ENCODE assay signal across 19 cellular contexts in the genomic region with DNA sequence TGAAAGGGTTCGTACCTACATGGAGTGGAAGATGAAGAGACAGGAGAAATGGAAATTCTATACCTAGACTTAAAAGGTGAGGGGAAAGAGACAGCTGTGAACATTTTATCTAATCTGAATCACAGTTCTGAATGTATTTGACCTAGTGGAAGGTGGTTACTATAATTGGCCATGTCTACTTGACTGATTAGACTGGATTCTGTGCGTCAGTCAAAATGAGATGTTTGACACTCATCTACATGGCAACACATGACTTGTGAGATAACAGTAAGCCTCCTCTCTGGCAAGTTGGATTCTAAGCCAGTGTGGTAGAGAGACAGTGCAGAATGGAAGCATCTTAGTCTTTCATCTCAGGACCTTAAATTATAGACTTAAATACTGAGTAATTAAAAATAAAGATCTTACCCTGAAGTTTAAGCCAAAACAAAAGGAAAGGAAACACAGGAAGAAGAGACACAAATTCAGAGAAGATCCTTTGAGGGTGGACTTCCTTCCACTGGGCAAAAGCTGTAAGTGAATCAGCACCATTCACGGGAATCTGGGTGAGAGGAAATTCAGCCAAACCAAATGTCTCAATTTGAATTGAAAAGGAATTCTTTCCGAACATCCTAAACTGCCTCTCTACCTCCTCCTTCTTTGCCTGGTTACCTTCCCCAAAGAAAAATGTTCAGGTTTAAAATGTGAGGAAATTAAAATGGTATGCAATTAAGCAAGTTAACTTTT.
A peak's percentile ranks its signal among the peaks of the same experiment; 100 is the strongest.
DNase-seq lines count a peak whose midpoint lies in the region; ATAC-seq, FAIRE-seq and TF ChIP-seq lines count a peak whose summit lies in the region.
"Had no signal": no experiment of that assay in that cellular context is flagged by ENCODE, and none has a peak within 500 bp of the region (broad histone marks: within the 10 kb centered on the region; RNA-seq: fewer than 3 reads in every experiment).

No MANE protein-coding gene starts in this region.

- POLR2A ChIA-PET in K562 (lab: Yijun Ruan, JAX) = no interaction called here

- in situ Hi-C loops in K562 (cut with MboI) = no loop called here

- TF ChIP-seq CTCF in cardiac muscle cell (IDR thresholded peaks at IDR 0.05; ENCODE audit: low read depth, low read length) (no peak), heart right ventricle (IDR thresholded peaks at IDR 0.05) (no peak), K562 (IDR thresholded peaks at IDR 0.05 in 2 of 3, conservative IDR thresholded peaks at IDR 0.05 in 1 of 3; ENCODE audit: insufficient read depth in 2 of 3, low read depth in 1 of 3, low read length in 3 of 3) (no peak), body of pancreas (IDR thresholded peaks at IDR 0.05) (no peak)

- H2AFZ ChIP-seq in K562 (ENCODE audit: low read depth, low read length) = no peak overlapping the region
- no peak overlapping the region for H2AFZ ChIP-seq in trophoblast cell (ENCODE audit: insufficient read depth, low read length, poor library complexity)

- H3K27ac ChIP-seq in cardiac muscle cell (peak overlapping the region; percentile 80), heart right ventricle (no peak overlapping the region), K562 (ENCODE audit: extremely low read depth, low read depth, low read length) (no peak overlapping the region), trophoblast cell (ENCODE audit: low read depth, low read length) (peak overlapping the region; percentile 39), body of pancreas (no peak overlapping the region)
- H3K27ac ChIP-seq: BLaER1 had no signal

- ATAC-seq in heart right ventricle (no peak), K562 (no peak), GM21515 (IDR thresholded peaks at IDR 0.05; ENCODE audit: unreplicated experiment) (no peak), body of pancreas (no peak)
- ATAC-seq: CD8-positive, alpha-beta T cell; PC-3 had no signal

- WGBS in heart right ventricle, 2 donors = 72 to 85% methylated on average over 4 of the region's 4 CpGs
- 76% methylated on average over 4 of the region's 4 CpGs for WGBS in K562 (ENCODE audit: insufficient coverage, low coverage, missing lambda C conversion rate)
- WGBS in trophoblast cell (ENCODE audit: extremely low coverage, insufficient coverage, insufficient read length) = no CpG with 5 or more reads among the region's 4 CpGs
- 76 to 82% methylated on average over 4 of the region's 4 CpGs for WGBS in body of pancreas, 2 donors

- H3K9me3 ChIP-seq in cardiac muscle cell (ENCODE audit: low read depth) (no peaks in the 10 kb centered on the region), heart right ventricle (peaks cover 0 to 3% (median 0%) of the 10 kb centered on the region in 11 donors), K562 (replicated peaks; ENCODE audit: control insufficient read depth, insufficient read depth, low read depth, low read length) (no peaks in the 10 kb centered on the region), trophoblast cell (ENCODE audit: insufficient read depth, low read depth, low read length) (no peaks in the 10 kb centered on the region), body of pancreas (no peaks in the 10 kb centered on the region)
- H3K9me3 ChIP-seq: BLaER1 had no signal

- H3K18ac ChIP-seq in trophoblast cell (ENCODE audit: low read length) = no peak overlapping the region

- CTCF ChIA-PET in K562 (lab: Yijun Ruan, JAX; ENCODE audit: low intra/inter-chr PET ratio) = no interaction called here

- H3K79me1 ChIP-seq in trophoblast cell (ENCODE audit: low read length) = no peaks in the 10 kb centered on the region

- peaks cover 26% of the 10 kb centered on the region for H3K4me1 ChIP-seq in cardiac muscle cell (ENCODE audit: low read depth)
- peaks cover 0 to 19% (median 7%) of the 10 kb centered on the region in 9 donors for H3K4me1 ChIP-seq in heart right ventricle
- H3K4me1 ChIP-seq in K562 (replicated peaks in 1 of 2; ENCODE audit: control insufficient read depth in 2 of 2, insufficient read depth in 2 of 2, low read length in 2 of 2) = no peaks in the 10 kb centered on the region
- no peaks in the 10 kb centered on the region for H3K4me1 ChIP-seq in trophoblast cell (ENCODE audit: control insufficient read depth in 1 of 2, insufficient read depth in 2 of 2, low read length in 2 of 2)
- H3K4me1 ChIP-seq in body of pancreas = peaks cover 43% of the 10 kb centered on the region
- H3K4me1 ChIP-seq: BLaER1 had no signal

- H3K4me2 ChIP-seq in K562 (ENCODE audit: insufficient read depth, low read length) = no peak overlapping the region
- no peak overlapping the region for H3K4me2 ChIP-seq in trophoblast cell (ENCODE audit: low read length)
- H3K4me2 ChIP-seq: BLaER1 had no signal

- no TSS peak for BruUV-seq in K562 (replicated peaks; lab: Mats Ljungman, UMichigan)

- H3K36me3 ChIP-seq in cardiac muscle cell (peaks cover 12% of the 10 kb centered on the region), heart right ventricle (peaks cover 0 to 35% (median 7%) of the 10 kb centered on the region in 9 donors), K562 (ENCODE audit: control insufficient read depth, insufficient read depth, low read length) (peaks cover 9% of the 10 kb centered on the region; the same call in 1 of the 3 replicates), trophoblast cell (ENCODE audit: control insufficient read depth in 1 of 2, insufficient read depth in 2 of 2, low read length in 2 of 2) (peaks cover 3 to 6% of the 10 kb centered on the region in 2 experiments), body of pancreas (replicated peaks in 1 of 2; ENCODE audit: insufficient read depth in 1 of 2, low read depth in 2 of 2) (no peaks in the 10 kb centered on the region)

- no peak overlapping the region for H3K23ac ChIP-seq in trophoblast cell (ENCODE audit: low read length)

- H2BK5ac ChIP-seq in trophoblast cell (ENCODE audit: low read depth, low read length, poor library complexity) = no peak overlapping the region

- no peak overlapping the region for H3K9ac ChIP-seq in K562 (ENCODE audit: insufficient read depth in 1 of 2, low read depth in 2 of 2, low read length in 2 of 2)
- peak overlapping the region; percentile 63 for H3K9ac ChIP-seq in trophoblast cell (ENCODE audit: low read length)
- H3K9ac ChIP-seq: BLaER1 had no signal

- FAIRE-seq in HTR-8/SVneo (lab: Jason Lieb, UNC) (peak; percentile 69), K562 (lab: Jason Lieb, UNC) (peak; percentile 29)
- FAIRE-seq: GM12891, GM18507 had no signal

- no peaks in the 10 kb centered on the region for H4K20me1 ChIP-seq in K562 (replicated peaks; ENCODE audit: control insufficient read depth, insufficient read depth, low read length)
- H4K20me1 ChIP-seq: BLaER1 had no signal

- no peak overlapping the region for H3K4ac ChIP-seq in trophoblast cell (ENCODE audit: low read depth, low read length)

- H4K8ac ChIP-seq in trophoblast cell (ENCODE audit: low read depth, low read length) = no peak overlapping the region

- TF ChIP-seq EP300 in K562 (IDR thresholded peaks at IDR 0.05; ENCODE audit: low read length) = no peak

- TF ChIP-seq RAD21 in K562 (CRISPR knock-in tag; conservative IDR thresholded peaks at IDR 0.05 in 1 of 2, IDR thresholded peaks at IDR 0.05 in 1 of 2) = no peak

- H4K91ac ChIP-seq in trophoblast cell (ENCODE audit: low read depth, low read length) = no peak overlapping the region

- intact Hi-C loops in heart right ventricle (cut with DNase I) = no loop called here
- intact Hi-C loops in K562 (cut with micrococcal nuclease) = no loop called here
- intact Hi-C loops in body of pancreas (cut with DNase I) = no loop called here

- H2BK12ac ChIP-seq in trophoblast cell (ENCODE audit: low read length) = no peak overlapping the region

- H4K12ac ChIP-seq in trophoblast cell (ENCODE audit: low read depth, low read length) = no peak overlapping the region

- no peaks in the 10 kb centered on the region for H3K79me2 ChIP-seq in K562 (ENCODE audit: control insufficient read depth, insufficient read depth, low read length)
- no peaks in the 10 kb centered on the region for H3K79me2 ChIP-seq in trophoblast cell (ENCODE audit: control insufficient read depth, insufficient read depth, low read length, poor library complexity)

- no peak overlapping the region for H2BK120ac ChIP-seq in trophoblast cell (ENCODE audit: insufficient read depth, low read length, poor library complexity)

- H3K4me3 ChIP-seq in cardiac muscle cell (no peak overlapping the region), heart right ventricle (no peak overlapping the region), K562 (no peak overlapping the region), trophoblast cell (ENCODE audit: low read depth, low read length) (no peak overlapping the region), body of pancreas (no peak overlapping the region)
- H3K4me3 ChIP-seq: BLaER1 had no signal

- H3K27me3 ChIP-seq in cardiac muscle cell (no peaks in the 10 kb centered on the region), heart right ventricle (no peaks in the 10 kb centered on the region), K562 (ENCODE audit: control insufficient read depth in 2 of 2, insufficient read depth in 2 of 2, low read length in 2 of 2) (no peaks in the 10 kb centered on the region), trophoblast cell (ENCODE audit: insufficient read depth, low read length) (no peaks in the 10 kb centered on the region), body of pancreas (no peaks in the 10 kb centered on the region)
- H3K27me3 ChIP-seq: BLaER1 had no signal

- no peak overlapping the region for H2AK5ac ChIP-seq in trophoblast cell (ENCODE audit: low read length)

- TF ChIP-seq POLR2A in K562 (conservative IDR thresholded peaks at IDR 0.05) (no peak), body of pancreas (IDR thresholded peaks at IDR 0.05) (no peak)

- H3K9me1 ChIP-seq in K562 (ENCODE audit: control insufficient read depth, insufficient read depth, low read length) = no peaks in the 10 kb centered on the region

- H3K14ac ChIP-seq in trophoblast cell (ENCODE audit: low read length) = no peak overlapping the region

- no peak for DNase-seq in cardiac muscle cell (ENCODE audit: low read depth in 1 of 2, low spot score in 1 of 2)
- no peak for DNase-seq in heart right ventricle
- DNase-seq in HTR-8/SVneo (ENCODE audit: insufficient read length, low spot score) = no peak
- peak in 1 of 4 experiments; percentile 3 for DNase-seq in K562 (ENCODE audit: extremely low read depth in 1 of 4, low spot score in 3 of 4)
- DNase-seq in trophoblast cell = peak; percentile 74 to 92
- DNase-seq in NCI-H2171 (lab: John Stamatoyannopoulos, UW) = no peak
- DNase-seq in body of pancreas = no peak
- DNase-seq: 8988T; CD8-positive, alpha-beta T cell; GDM1; NCI-H1417 treated with DMSO at 0.1 percent for 48 hours; NCI-H1930; NCI-H510A treated with DMSO at 0.1 percent for 48 hours; NCI-H82; PC-3 had no signal

TF ChIP-seq in K562, 482 proteins besides CTCF, POLR2A, EP300 and RAD21 (continues in another document):
- TF ChIP-seq, protein P1, sequence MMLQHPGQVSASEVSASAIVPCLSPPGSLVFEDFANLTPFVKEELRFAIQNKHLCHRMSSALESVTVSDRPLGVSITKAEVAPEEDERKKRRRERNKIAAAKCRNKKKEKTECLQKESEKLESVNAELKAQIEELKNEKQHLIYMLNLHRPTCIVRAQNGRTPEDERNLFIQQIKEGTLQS (IDR thresholded peaks at IDR 0.05) = no peak
- TF ChIP-seq, protein P1 (CRISPR knock-in tag; conservative IDR thresholded peaks at IDR 0.05) = no peak
- TF ChIP-seq KDM1A (IDR thresholded peaks at IDR 0.05) = peak; percentile 28 to 30; a peak in 1 of 4 replicates

Comparison
In these comparisons a context has a peak if more than half of its experiments do, and no peak if none do; other contexts are left out.
1. H3K27ac ChIP-seq: peak in cardiac muscle cell (single experiment) and trophoblast cell (single experiment); none in heart right ventricle (0 of 10), K562 (single experiment) and body of pancreas (0 of 4).
2. DNase-seq: peak in trophoblast cell (2 of 2); none in cardiac muscle cell (0 of 2), heart right ventricle (0 of 2), HTR-8/SVneo (single experiment), NCI-H2171 (single experiment) and body of pancreas (0 of 4).